Comparison of ENCODE assay signal across 13 cellular contexts in genomic region chr19:38441660-38442348, GRCh38. TPM values are rescaled to one million over a fixed set of nuclear protein-coding genes. Genes with fewer than 3 reads are reported as not detected.
DNase-seq lines count a peak whose midpoint lies in the region; ATAC-seq, FAIRE-seq and TF ChIP-seq lines count a peak whose summit lies in the region.
"Had no signal": no experiment of that assay in that cellular context is flagged by ENCODE, and none has a peak within 500 bp of the region (broad histone marks: within the 10 kb centered on the region; RNA-seq: fewer than 3 reads in every experiment).

No MANE protein-coding gene starts in this region.

- peaks cover 11% of the 10 kb centered on the region for H3K4me1 Mint-ChIP-seq in activated T-cell treated with anti-CD3 and anti-CD28 coated beads, Interleukin-2, amount 50 U/mL, for 72 hours (ENCODE audit: low read depth)

- no peak for FAIRE-seq in RCC 7860 (lab: Jason Lieb, UNC)
- FAIRE-seq: GM18507 had no signal

- no peaks in the 10 kb centered on the region for H3K9me3 Mint-ChIP-seq in activated T-cell treated with anti-CD3 and anti-CD28 coated beads, Interleukin-2, amount 50 U/mL, for 72 hours

- no peak for TF ChIP-seq CTCF in cardiac fibroblast (IDR thresholded peaks at IDR 0.05; ENCODE audit: low read depth, low read length)

- peak; percentile 71 to 75 for ATAC-seq in activated T-cell treated with anti-CD3 and anti-CD28 coated beads, Interleukin-2, amount 50 U/mL, for 72 hours (replicated peaks in 1 of 2)
- no peak for ATAC-seq in HG03460 (IDR thresholded peaks at IDR 0.05; ENCODE audit: unreplicated experiment)
- no peak for ATAC-seq in GM21737 (IDR thresholded peaks at IDR 0.05; ENCODE audit: unreplicated experiment)
- ATAC-seq: naive thymus-derived CD4-positive, alpha-beta T cell had no signal

- H3K27ac Mint-ChIP-seq in activated T-cell treated with anti-CD3 and anti-CD28 coated beads, Interleukin-2, amount 50 U/mL, for 72 hours, result no peak overlapping the region
- H3K27ac Mint-ChIP-seq: naive thymus-derived CD4-positive, alpha-beta T cell had no signal

- DNase-seq in activated T-cell treated with anti-CD3 and anti-CD28 coated beads, Interleukin-2, amount 50 U/mL, for 72 hours, result peak; percentile 16 to 27
- DNase-seq in activated T-cell treated with anti-CD3 and anti-CD28 coated beads, Interleukin-2, amount 50 U/mL, for 48 hours, result no peak
- peak; percentile 34 for DNase-seq in NAMALWA (ENCODE audit: low spot score)
- peak; percentile 15 to 19 for DNase-seq in cardiac fibroblast (ENCODE audit: low read depth in 2 of 2)
- DNase-seq in stimulated activated CD8-positive, alpha-beta memory T cell treated with anti-CD3 and anti-CD28 coated beads, Interleukin-4, amount 100 ng/mL, for 48 hours, result peak; percentile 28
- DNase-seq in RCC 7860 (ENCODE audit: low spot score), result no peak
- DNase-seq: naive thymus-derived CD4-positive, alpha-beta T cell; NCI-H146; SHP77 treated with DMSO at 0.1 percent for 48 hours; stimulated activated CD4-positive, alpha-beta T cell treated with anti-CD3 and anti-CD28 coated beads, Interleukin-1b, Interleukin-23, amount 100 ng/mL, for 48 hours had no signal

- no peak overlapping the region for H3K4me3 ChIP-seq in cardiac fibroblast (replicated peaks in 1 of 2; ENCODE audit: low read depth in 2 of 2, low read length in 2 of 2)

- H3K4me3 Mint-ChIP-seq in activated T-cell treated with anti-CD3 and anti-CD28 coated beads, Interleukin-2, amount 50 U/mL, for 72 hours, result no peak overlapping the region
- H3K4me3 Mint-ChIP-seq: naive thymus-derived CD4-positive, alpha-beta T cell had no signal

- no peaks in the 10 kb centered on the region for H3K27me3 Mint-ChIP-seq in activated T-cell treated with anti-CD3 and anti-CD28 coated beads, Interleukin-2, amount 50 U/mL, for 72 hours (ENCODE audit: low read depth)

- peaks cover 0 to 3% of the 10 kb centered on the region in 2 donors for H3K36me3 Mint-ChIP-seq in activated T-cell treated with anti-CD3 and anti-CD28 coated beads, Interleukin-2, amount 50 U/mL, for 72 hours (ENCODE audit: insufficient read depth in 2 of 2)

RNA-seq across cellular contexts. Expression of gene RYR1, which starts 8.3 kb away (rescaled TPM):
- total RNA-seq in activated T-cell treated with anti-CD3 and anti-CD28 coated beads, Interleukin-2, amount 50 U/mL, for 72 hours, result 1 to 10 TPM; 3.3 to 5.3 TPM

RNA-seq across cellular contexts. Expression of gene RASGRP4, which starts 15.8 kb away (rescaled TPM):
- 10 to 100 TPM; 10.1 to 11.3 TPM for total RNA-seq in activated T-cell treated with anti-CD3 and anti-CD28 coated beads, Interleukin-2, amount 50 U/mL, for 72 hours

RNA-seq across cellular contexts. Expression of gene FAM98C, which starts 38.9 kb away (rescaled TPM):
- total RNA-seq in activated T-cell treated with anti-CD3 and anti-CD28 coated beads, Interleukin-2, amount 50 U/mL, for 72 hours, result 10 to 100 TPM; 41.0 to 45.1 TPM

RNA-seq across cellular contexts. Expression of gene SPRED3, which starts 53.3 kb away (rescaled TPM):
- total RNA-seq in activated T-cell treated with anti-CD3 and anti-CD28 coated beads, Interleukin-2, amount 50 U/mL, for 72 hours, result 1 to 10 TPM; 1.7 to 4.2 TPM

RNA-seq across cellular contexts. Expression of gene GGN, which starts 54.0 kb away (rescaled TPM):
- total RNA-seq in activated T-cell treated with anti-CD3 and anti-CD28 coated beads, Interleukin-2, amount 50 U/mL, for 72 hours, result 1 to 10 TPM in 1 of 2 donors, under 1 TPM in 1; 0.43 to 1.4 TPM

Comparison
In these comparisons a context has a peak if more than half of its experiments do, and no peak if none do; other contexts are left out.
1. DNase-seq: peak in activated T-cell treated with anti-CD3 and anti-CD28 coated beads, Interleukin-2, amount 50 U/mL, for 72 hours (2 of 2), NAMALWA (single experiment), cardiac fibroblast (2 of 2) and stimulated activated CD8-positive, alpha-beta memory T cell treated with anti-CD3 and anti-CD28 coated beads, Interleukin-4, amount 100 ng/mL, for 48 hours (single experiment); none in activated T-cell treated with anti-CD3 and anti-CD28 coated beads, Interleukin-2, amount 50 U/mL, for 48 hours (0 of 2) and RCC 7860 (single experiment).
2. ATAC-seq: peak in activated T-cell treated with anti-CD3 and anti-CD28 coated beads, Interleukin-2, amount 50 U/mL, for 72 hours (2 of 2); none in HG03460 (single experiment) and GM21737 (single experiment).